ENCODE assay signal across 8 cellular contexts in the genomic region with DNA sequence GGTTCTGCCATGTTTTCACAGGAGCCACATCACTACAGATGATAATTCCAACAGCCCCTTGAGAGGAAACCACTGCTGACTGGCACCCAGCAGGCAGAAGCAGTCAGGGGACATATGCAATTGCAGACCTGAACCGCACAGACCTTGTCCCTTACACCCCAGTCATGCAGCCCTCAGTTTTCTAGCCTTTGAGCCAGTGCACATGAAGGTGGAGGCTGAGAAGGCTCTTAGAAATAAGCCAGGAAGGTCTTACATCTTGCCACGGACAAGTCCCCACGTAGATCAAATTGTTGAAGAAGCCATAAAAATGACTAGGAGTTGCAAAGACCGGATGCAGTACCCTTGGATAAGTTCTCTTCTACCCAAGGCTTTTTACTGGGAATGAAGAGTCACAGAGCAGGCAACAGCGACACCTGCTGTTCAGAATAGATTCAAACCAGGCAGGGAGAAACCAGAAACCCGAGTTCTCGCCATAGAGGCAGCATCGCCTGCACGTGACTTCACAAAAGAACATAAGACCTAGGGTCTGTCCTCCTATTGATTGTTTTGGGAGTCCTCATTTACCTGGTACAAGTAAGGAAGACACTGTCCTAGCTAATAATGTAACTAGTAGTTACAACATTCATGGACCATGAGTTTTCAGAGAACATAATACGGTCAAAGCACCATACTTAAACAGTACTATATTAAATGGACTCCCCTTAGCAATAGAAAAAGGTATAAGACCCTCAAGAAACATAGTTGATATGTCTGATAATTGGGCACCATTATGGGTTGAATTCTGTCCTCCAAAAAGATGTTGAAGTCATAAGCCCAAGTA. TPM values are rescaled to one million over a fixed set of nuclear protein-coding genes. Genes with fewer than 3 reads are reported as not detected.
A peak's percentile ranks its signal among the peaks of the same experiment; 100 is the strongest.
DNase-seq lines count a peak whose midpoint lies in the region; ATAC-seq and TF ChIP-seq lines count a peak whose summit lies in the region.

No MANE protein-coding gene starts in this region.

- peak; percentile 87 for TF ChIP-seq CTCF in GM10248 (IDR thresholded peaks at IDR 0.05; ENCODE audit: control extremely low read depth, extremely low read depth, low read depth, missing control alignments)

- no peaks in the 10 kb centered on the region for H3K9me3 ChIP-seq in mesenchymal stem cell (ENCODE audit: control insufficient read depth, low read length)

- H3K4me3 ChIP-seq in mesenchymal stem cell (ENCODE audit: insufficient read depth in 1 of 2, low read depth in 1 of 2, low read length in 2 of 2): no peak overlapping the region

- H3K27ac ChIP-seq in mesenchymal stem cell (ENCODE audit: low read length, poor library complexity, severe bottlenecking): no peak overlapping the region

- no peak overlapping the region for H3K9ac ChIP-seq in mesenchymal stem cell (ENCODE audit: low read length)

- H3K4me2 ChIP-seq in mesenchymal stem cell (ENCODE audit: low read length, poor library complexity, severe bottlenecking): no peak overlapping the region

- H2BK120ac ChIP-seq in mesenchymal stem cell (ENCODE audit: low read depth, low read length): no peak overlapping the region

- POLR2A ChIA-PET in GM10248 (lab: Yijun Ruan, JAX): no interaction called here

- H4K8ac ChIP-seq in mesenchymal stem cell (ENCODE audit: low read length): no peak overlapping the region

- no peak overlapping the region for H3K4ac ChIP-seq in mesenchymal stem cell (ENCODE audit: low read depth in 1 of 2, low read length in 2 of 2)

- DNase-seq in GM10248 (ENCODE audit: extremely low spot score) (peak; percentile 64), NCI-H345 treated with DMSO at 0.1 percent for 48 hours (lab: John Stamatoyannopoulos, UW; ENCODE audit: unreplicated experiment) (peak; percentile 82), mesenchymal stem cell (peak; percentile 72)
- DNase-seq in activated CD4-positive, alpha-beta T cell treated with anti-CD3 and anti-CD28 coated beads, Interleukin-2, amount 50 U/mL, for 4 hours: peak; percentile 38 to 48
- DNase-seq in effector CD4-positive, alpha-beta T cell: peak; percentile 35
- DNase-seq in stimulated activated CD8-positive, alpha-beta memory T cell treated with anti-CD3 and anti-CD28 coated beads, Interleukin-4, amount 100 ng/mL, for 24 hours (ENCODE audit: low read depth): peak; percentile 38

- no peak overlapping the region for H2BK12ac ChIP-seq in mesenchymal stem cell (ENCODE audit: low read length in 2 of 2)

- H3K18ac ChIP-seq in mesenchymal stem cell (ENCODE audit: low read depth in 1 of 2, low read length in 2 of 2): no peak overlapping the region

- H2BK15ac ChIP-seq in mesenchymal stem cell (ENCODE audit: low read depth, poor library complexity, severe bottlenecking): no peak overlapping the region

- ATAC-seq in HG03159 (IDR thresholded peaks at IDR 0.05; ENCODE audit: unreplicated experiment): peak; percentile 63
- no peak for ATAC-seq in GM19463 (IDR thresholded peaks at IDR 0.05; ENCODE audit: unreplicated experiment)

- H3K23ac ChIP-seq in mesenchymal stem cell (ENCODE audit: low read length in 2 of 2): no peak overlapping the region

- H3K4me1 ChIP-seq in mesenchymal stem cell (ENCODE audit: control insufficient read depth, insufficient read depth, low read depth, low read length): no peaks in the 10 kb centered on the region

- CTCF ChIA-PET in GM10248 (lab: Yijun Ruan, JAX): interaction anchor here (1.0 to 3.3 kb wide), 9 partner anchors 8 to 405 kb away, joined by 3 to 42 read pairs (median 6); partner anchors contain the start of gene STEAP1B

- no peak overlapping the region for H2AFZ ChIP-seq in mesenchymal stem cell (ENCODE audit: low read depth, low read length)

- no peak overlapping the region for H2AK5ac ChIP-seq in mesenchymal stem cell (ENCODE audit: low read length, severe bottlenecking)

- H3K79me1 ChIP-seq in mesenchymal stem cell (replicated peaks; ENCODE audit: low read length, poor library complexity, severe bottlenecking): no peaks in the 10 kb centered on the region

- H4K91ac ChIP-seq in mesenchymal stem cell (ENCODE audit: low read length): no peak overlapping the region

- H2BK5ac ChIP-seq in mesenchymal stem cell (ENCODE audit: low read depth, low read length, poor library complexity, severe bottlenecking): no peak overlapping the region

- no peak overlapping the region for H3K14ac ChIP-seq in mesenchymal stem cell (ENCODE audit: low read length in 2 of 2)

- peaks cover 0 to 15% of the 10 kb centered on the region in 2 experiments for H3K36me3 ChIP-seq in mesenchymal stem cell (ENCODE audit: control insufficient read depth in 1 of 2, insufficient read depth in 2 of 2, low read depth in 1 of 2, low read length in 2 of 2)

- WGBS in mesenchymal stem cell: 13% methylated on average over 9 of the region's 10 CpGs

- no peaks in the 10 kb centered on the region for H3K27me3 ChIP-seq in mesenchymal stem cell (ENCODE audit: control insufficient read depth in 1 of 2, insufficient read depth in 1 of 2, low read length in 2 of 2)

RNA-seq across cellular contexts. Expression of gene STEAP1B, which starts 11.1 kb away (rescaled TPM):
- polyA plus RNA-seq in mesenchymal stem cell (2013, experiment 1 of 2): 1.3 TPM
- polyA plus RNA-seq in mesenchymal stem cell (2013, experiment 2 of 2): 1.4 TPM
